In genomic region chr3:130827486-130827885, GRCh38 we compare ENCODE assay signal across 23 cellular contexts.
"Had no signal": no experiment of that assay in that cellular context is flagged by ENCODE, and none has a peak within 500 bp of the region (broad histone marks: within the 10 kb centered on the region; RNA-seq: fewer than 3 reads in every experiment).

No MANE protein-coding gene starts in this region.

- H3K36me3 Mint-ChIP-seq: mesothelial cell of epicardium, naive B cell had no signal

- H3K4me3 ChIP-seq: colonic mucosa, esophagus squamous epithelium, gastrocnemius medialis, heart left ventricle, left lung, lower lobe of right lung, mucosa of descending colon had no signal

- H3K9me3 Mint-ChIP-seq: dendritic cell treated with granulocyte-macrophage colony-stimulating factor and Interleukin-4, amounts not matched to agents 40 ng/mL and 50 ng/mL, for 4 days; effector memory CD8-positive, alpha-beta T cell; endodermal cell; mesothelial cell of epicardium; naive B cell had no signal

- ATAC-seq: effector memory CD8-positive, alpha-beta T cell; esophagus mucosa; gastrocnemius medialis; heart left ventricle; left cardiac atrium; left lung; left ventricle myocardium superior; lower lobe of right lung; mucosa of descending colon had no signal

- H3K27ac Mint-ChIP-seq: dendritic cell treated with granulocyte-macrophage colony-stimulating factor and Interleukin-4, amounts not matched to agents 40 ng/mL and 50 ng/mL, for 4 days; effector memory CD8-positive, alpha-beta T cell; endodermal cell; mesothelial cell of epicardium; naive B cell had no signal

- H3K27me3 ChIP-seq: colonic mucosa, esophagus squamous epithelium, gastrocnemius medialis, heart left ventricle, left lung had no signal

- H3K27me3 Mint-ChIP-seq: dendritic cell treated with granulocyte-macrophage colony-stimulating factor and Interleukin-4, amounts not matched to agents 40 ng/mL and 50 ng/mL, for 4 days had no signal

- H3K9me3 ChIP-seq: colonic mucosa, esophagus squamous epithelium, gastrocnemius medialis, heart left ventricle, left lung, lower lobe of right lung, mucosa of descending colon had no signal

- H3K4me1 Mint-ChIP-seq: endodermal cell, naive B cell had no signal

- H3K27ac ChIP-seq: colonic mucosa, epithelial cell of prostate, esophagus squamous epithelium, gastrocnemius medialis, heart left ventricle, left lung, lower lobe of right lung had no signal

- DNase-seq: colonic mucosa; cortex of kidney; effector CD8-positive, alpha-beta T cell; effector memory CD8-positive, alpha-beta T cell; endodermal cell; erythroblast; esophagus squamous epithelium; foreskin fibroblast; foreskin melanocyte; gastrocnemius medialis; heart left ventricle; hippocampal formation; left cardiac atrium; left lung; left ventricle myocardium superior; lower lobe of right lung; mesenchymal stem cell; mucosa of descending colon; naive B cell had no signal

- H3K4me3 Mint-ChIP-seq: dendritic cell treated with granulocyte-macrophage colony-stimulating factor and Interleukin-4, amounts not matched to agents 40 ng/mL and 50 ng/mL, for 4 days; effector memory CD8-positive, alpha-beta T cell; endodermal cell; mesothelial cell of epicardium; naive B cell had no signal

- H3K4me1 ChIP-seq: colonic mucosa, esophagus squamous epithelium, gastrocnemius medialis, left lung, lower lobe of right lung had no signal

- H3K36me3 ChIP-seq: colonic mucosa, esophagus squamous epithelium, gastrocnemius medialis, heart left ventricle, left lung, lower lobe of right lung had no signal
